ENCODE assay signal across 25 cellular contexts in genomic region chr1:217982711-217983405, GRCh38.
DNase-seq lines count a peak whose midpoint lies in the region; ATAC-seq lines count a peak whose summit lies in the region.
"Had no signal": no experiment of that assay in that cellular context is flagged by ENCODE, and none has a peak within 500 bp of the region (broad histone marks: within the 10 kb centered on the region; RNA-seq: fewer than 3 reads in every experiment).

No MANE protein-coding gene starts in this region.

- peak; percentile 6 for DNase-seq in A172 (ENCODE audit: low spot score)
- DNase-seq in NCI-H1694 (lab: John Stamatoyannopoulos, UW): peak; percentile 93
- peak; percentile 94 for DNase-seq in NCI-H82 (lab: John Stamatoyannopoulos, UW)
- DNase-seq in left kidney (ENCODE audit: low read depth, low spot score): peak; percentile 55
- DNase-seq in ureter (ENCODE audit: low spot score): no peak
- no peak for DNase-seq in foreskin melanocyte
- no peak for DNase-seq in glomerular visceral epithelial cell (ENCODE audit: extremely low spot score)
- DNase-seq: activated CD4-positive, alpha-beta T cell treated with anti-CD3 and anti-CD28 coated beads, Interleukin-2, amount 10 ng/mL, durations not matched to agents 24 days and 14 days; activated CD8-positive, alpha-beta memory T cell treated with anti-CD3 and anti-CD28 coated beads, Interleukin-2, amount 10 ng/mL, durations not matched to agents 7 days and 5 days; activated naive CD4-positive, alpha-beta T cell treated with anti-CD3 and anti-CD28 coated beads, Interleukin-2, amount 10 ng/mL, durations not matched to agents 7 days and 5 days; Calu3; cortex of kidney; GF-D8; KG1; NCI-H2029; SIG-M5; small intestine; stimulated activated CD4-positive, alpha-beta T cell treated with anti-CD3 and anti-CD28 coated beads, Interleukin-2, amount 100 ng/mL, for 24 hours; T-helper 1 cell; uterus had no signal

- no peak for ATAC-seq in HG03354 (IDR thresholded peaks at IDR 0.05; ENCODE audit: poor library complexity, severe bottlenecking, unreplicated experiment)
- ATAC-seq: activated CD8-positive, alpha-beta memory T cell treated with anti-CD3 and anti-CD28 coated beads, Interleukin-2, amount 10 ng/mL, durations not matched to agents 7 days and 5 days; left lobe of liver; natural killer cell treated with Interleukin-12 subunit alpha and Interleukin-12 subunit beta and Interleukin-15 and Interleukin-18, amount 100 ng/mL, for 72 hours; Panc1; stimulated activated memory B cell treated with anti-CD40 and anti-IgM and Interleukin-4, amounts not matched to agents 10 μg/mL and 1 μg/mL and 100 μg/mL, for 72 hours had no signal

Comparison
In these comparisons a context has a peak if more than half of its experiments do, and no peak if none do; other contexts are left out.
1. DNase-seq: peak in A172 (single experiment), NCI-H1694 (single experiment), NCI-H82 (single experiment) and left kidney (single experiment); none in ureter (single experiment), foreskin melanocyte (single experiment) and glomerular visceral epithelial cell (single experiment).